Comparison of ENCODE assay signal across 8 cellular contexts in the genomic region with DNA sequence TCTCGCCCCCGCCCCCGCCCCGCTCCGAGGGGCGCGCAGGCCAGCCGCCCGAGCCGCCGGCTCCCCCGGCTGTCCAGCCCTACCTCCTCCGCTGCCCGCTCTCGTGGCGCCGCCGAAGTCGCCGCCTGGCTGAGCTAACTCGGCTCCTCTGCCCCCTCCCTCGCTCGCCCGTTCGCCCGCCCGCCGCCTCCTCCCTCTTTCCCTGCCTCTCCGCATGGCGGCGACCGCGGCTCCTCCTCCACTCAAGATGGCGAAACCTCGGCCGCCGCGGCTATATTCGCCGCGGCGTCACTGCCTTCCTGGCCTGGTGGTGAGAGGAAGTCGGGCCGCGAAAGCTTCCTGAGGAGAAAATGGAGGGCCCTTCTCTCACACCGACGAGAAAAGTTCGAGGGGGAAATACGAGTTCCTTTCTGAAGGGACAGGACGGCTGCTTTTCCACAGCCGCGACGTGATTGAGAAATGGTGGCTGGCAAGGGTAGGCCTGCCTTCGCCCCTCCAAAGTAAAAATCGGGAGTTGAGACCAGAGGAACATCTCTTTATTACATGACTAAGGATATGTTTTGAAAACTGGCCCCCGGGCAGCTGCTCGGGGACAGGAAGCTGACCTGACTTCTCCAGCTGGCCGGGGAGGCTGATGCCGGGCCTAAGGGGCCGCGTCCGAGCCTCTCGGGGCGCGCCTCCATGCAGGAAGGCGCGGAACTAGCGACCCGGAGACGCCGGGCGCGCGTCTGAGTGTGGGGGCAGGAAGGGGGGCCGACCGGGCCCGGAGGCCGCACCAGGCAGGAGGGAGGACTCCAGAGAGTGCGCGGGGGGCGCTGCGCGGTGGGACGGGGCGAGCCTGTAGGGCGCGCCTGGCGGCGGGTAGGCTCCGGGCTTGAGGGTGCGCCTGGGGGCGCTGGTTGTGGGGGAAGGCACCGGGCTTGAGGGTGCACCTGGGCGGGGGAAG. TPM values are rescaled to one million over a fixed set of nuclear protein-coding genes. Genes with fewer than 3 reads are reported as not detected.
DNase-seq lines count a peak whose midpoint lies in the region; ATAC-seq and TF ChIP-seq lines count a peak whose summit lies in the region.

Gene DDX6 (minus strand): TSS at position 150 of the 946 bp plus-strand sequence. CDS start 4,913 bp downstream, outside the sequence.

- POLR2A ChIA-PET in A673 (lab: Charles Lee; ENCODE audit: low non-redundant PET), result interaction anchor here (0.6 to 1.2 kb wide), 2 partner anchors 10 to 119 kb away, joined by 3 to 6 read pairs; no protein-coding TSS in a partner anchor

- TF ChIP-seq CTCF in A673 (conservative IDR thresholded peaks at IDR 0.05; ENCODE audit: low read depth, low read length), result peak; percentile 44

- peaks cover 38% of the 10 kb centered on the region for H3K4me1 ChIP-seq in A673 (ENCODE audit: insufficient read depth, low read length, poor library complexity, severe bottlenecking)

- peak within 1 kb of the TSS; percentile 94 for H3K4me3 ChIP-seq in A673 (ENCODE audit: low read depth, low read length, poor library complexity, severe bottlenecking)

- ATAC-seq in GM18868 (IDR thresholded peaks at IDR 0.05; ENCODE audit: unreplicated experiment), result peak; percentile 60
- ATAC-seq in HG03354 (IDR thresholded peaks at IDR 0.05; ENCODE audit: poor library complexity, severe bottlenecking, unreplicated experiment), result peak; percentile 47
- peak; percentile 80 for ATAC-seq in left lobe of liver

- H3K27me3 ChIP-seq in A673 (replicated peaks; ENCODE audit: insufficient read depth, low read depth, low read length, poor library complexity), result no peaks in the 10 kb centered on the region

- peak within 1 kb of the TSS; percentile 98 for H3K27ac ChIP-seq in A673 (ENCODE audit: low read depth, low read length, poor library complexity, severe bottlenecking)

- peak; percentile 92 for DNase-seq in A673 (ENCODE audit: low spot score)
- peak; percentile 92 for DNase-seq in NCI-H526 treated with DMSO at 0.1 percent for 48 hours (lab: John Stamatoyannopoulos, UW)
- peak; percentile 92 for DNase-seq in activated CD4-positive, alpha-beta T cell treated with anti-CD3 and anti-CD28 coated beads, Interleukin-2, amount 50 U/mL, for 1 hour
- DNase-seq in cortex of kidney (lab: John Stamatoyannopoulos, UW), result peak; percentile 41
- peak; percentile 90 for DNase-seq in left lobe of liver (ENCODE audit: low spot score)
- DNase-seq in stimulated activated CD4-positive, alpha-beta T cell treated with anti-CD3 and anti-CD28 coated beads, Interleukin-1b, Interleukin-23, amount 100 ng/mL, for 48 hours, result peak; percentile 91

- CTCF ChIA-PET in A673 (lab: Charles Lee), result interaction anchor here (0.6 to 0.7 kb wide), 3 partner anchors 111 to 165 kb away, joined by 3 to 7 read pairs (median 3); partner anchors contain the start of gene UPK2

- BruUV-seq in A673 (replicated peaks; lab: Mats Ljungman, UMichigan), result no TSS peak

- peaks cover under 1% of the 10 kb centered on the region for H3K36me3 ChIP-seq in A673 (ENCODE audit: insufficient read depth, low read length, poor library complexity, severe bottlenecking)

- intact Hi-C loops in A673 (cut with micrococcal nuclease; ENCODE audit: unreplicated experiment), result loop anchor here (2.0 kb wide), 1 partner anchor 138 kb away; no protein-coding TSS in a partner anchor

- no peaks in the 10 kb centered on the region for H3K9me3 ChIP-seq in A673 (ENCODE audit: low read depth, low read length, poor library complexity, severe bottlenecking)

RNA-seq across cellular contexts. Expression of gene DDX6, which starts in this region (rescaled TPM):
- total RNA-seq in A673 (2021) (193 and 229 TPM in 2 replicates), left lobe of liver (40.1 TPM)

Comparison
In these comparisons a context has a peak if more than half of its experiments do, and no peak if none do; other contexts are left out.
1. Peak in every context shown above with its lines: DNase-seq, ATAC-seq, H3K4me3 ChIP-seq and H3K27ac ChIP-seq.
2. DNase-seq: peak in every context shown above with its lines; median percentile 92 in A673; 92 in NCI-H526 treated with DMSO at 0.1 percent for 48 hours; 92 in activated CD4-positive, alpha-beta T cell treated with anti-CD3 and anti-CD28 coated beads, Interleukin-2, amount 50 U/mL, for 1 hour; 91 in stimulated activated CD4-positive, alpha-beta T cell treated with anti-CD3 and anti-CD28 coated beads, Interleukin-1b, Interleukin-23, amount 100 ng/mL, for 48 hours; 90 in left lobe of liver; 41 in cortex of kidney.